In the genomic region with DNA sequence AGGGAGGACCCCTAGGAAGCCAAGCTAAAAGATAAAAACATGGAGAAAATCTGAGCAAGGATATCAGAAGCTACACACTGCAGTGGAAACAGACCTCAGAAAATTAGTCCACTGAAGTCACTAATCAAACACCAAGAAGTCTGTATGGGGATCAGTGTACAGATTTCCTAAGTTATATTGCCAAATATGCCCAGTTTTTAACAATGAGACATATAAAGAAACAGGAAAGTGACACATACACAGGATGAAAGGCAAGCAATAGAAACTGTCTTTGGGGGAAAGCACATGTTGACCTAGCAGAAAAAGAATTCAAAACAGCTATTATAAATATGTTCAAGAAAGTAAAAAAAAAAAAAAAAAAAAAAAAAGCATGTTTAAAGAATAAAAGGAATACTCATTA, we compare ENCODE assay signal across 1 cellular context.
TF ChIP-seq lines count a peak whose summit lies in the region.

No MANE protein-coding gene starts in this region.

TF ChIP-seq in H1, 55 proteins besides CTCF, POLR2A, EP300 and RAD21 (continued from another document):
- no peak for TF ChIP-seq HDAC2 (IDR thresholded peaks at IDR 0.05; ENCODE audit: borderline replicate concordance in 1 of 2, low read depth in 2 of 2, low read length in 2 of 2)
